In genomic region chr4:54626113-54626512, GRCh38 we compare ENCODE assay signal across 20 cellular contexts. TPM values are rescaled to one million over a fixed set of nuclear protein-coding genes. Genes with fewer than 3 reads are reported as not detected.
DNase-seq lines count a peak whose midpoint lies in the region; ATAC-seq, FAIRE-seq and TF ChIP-seq lines count a peak whose summit lies in the region.
"Had no signal": no experiment of that assay in that cellular context is flagged by ENCODE, and none has a peak within 500 bp of the region (broad histone marks: within the 10 kb centered on the region; RNA-seq: fewer than 3 reads in every experiment).

No MANE protein-coding gene starts in this region.

- intact Hi-C loops in Right ventricle myocardium superior (cut with DNase I) (no loop called here), left cardiac atrium (cut with DNase I) (no loop called here), K562 (cut with micrococcal nuclease) (no loop called here), testis (cut with DNase I; ENCODE audit: low total_unique reads) (no loop called here)

- H2AFZ ChIP-seq in K562 (ENCODE audit: low read depth, low read length): 0 out of 2 replicates have a peak overlapping the region, but pooled peaks have one; percentile 3

- no peaks in the 10 kb centered on the region for H3K79me2 ChIP-seq in K562 (ENCODE audit: control insufficient read depth, insufficient read depth, low read length)

- H3K9me3 ChIP-seq in K562 (replicated peaks; ENCODE audit: control insufficient read depth, insufficient read depth, low read depth, low read length): no peaks in the 10 kb centered on the region
- no peaks in the 10 kb centered on the region for H3K9me3 ChIP-seq in testis
- H3K9me3 ChIP-seq: Peyer's patch had no signal

- no peaks in the 10 kb centered on the region for H3K9me1 ChIP-seq in K562 (ENCODE audit: control insufficient read depth, insufficient read depth, low read length)

- TF ChIP-seq POLR2A in K562 (conservative IDR thresholded peaks at IDR 0.05) (no peak), testis (IDR thresholded peaks at IDR 0.05) (no peak)

- TF ChIP-seq EP300 in K562 (IDR thresholded peaks at IDR 0.05; ENCODE audit: low read length): no peak

- H3K9me3 Mint-ChIP-seq in T-helper 2 cell treated with Interferon-gamma antibody and Interleukin-4, amounts not matched to agents 5 μg/mL and 100 μg/mL, for 36 hours: no peaks in the 10 kb centered on the region

- H3K4me1 ChIP-seq in K562 (replicated peaks in 1 of 2; ENCODE audit: control insufficient read depth in 2 of 2, insufficient read depth in 2 of 2, low read length in 2 of 2): no peaks in the 10 kb centered on the region
- peaks cover 10% of the 10 kb centered on the region for H3K4me1 ChIP-seq in testis
- H3K4me1 ChIP-seq: Peyer's patch had no signal

- no peaks in the 10 kb centered on the region for H4K20me1 ChIP-seq in K562 (replicated peaks; ENCODE audit: control insufficient read depth, insufficient read depth, low read length)

- TF ChIP-seq RAD21 in K562 (CRISPR knock-in tag; conservative IDR thresholded peaks at IDR 0.05 in 1 of 2, IDR thresholded peaks at IDR 0.05 in 1 of 2): no peak

- H3K4me3 ChIP-seq in K562: no peak overlapping the region
- no peak overlapping the region for H3K4me3 ChIP-seq in testis
- H3K4me3 ChIP-seq: GM12878, Peyer's patch had no signal

- no peaks in the 10 kb centered on the region for H3K36me3 Mint-ChIP-seq in T-helper 2 cell treated with Interferon-gamma antibody and Interleukin-4, amounts not matched to agents 5 μg/mL and 100 μg/mL, for 36 hours (ENCODE audit: low read depth)

- H3K9ac ChIP-seq in K562 (ENCODE audit: insufficient read depth in 1 of 2, low read depth in 2 of 2, low read length in 2 of 2): no peak overlapping the region

- H3K27ac Mint-ChIP-seq in T-helper 2 cell treated with Interferon-gamma antibody and Interleukin-4, amounts not matched to agents 5 μg/mL and 100 μg/mL, for 36 hours: no peak overlapping the region

- H3K36me3 ChIP-seq in K562 (ENCODE audit: control insufficient read depth, insufficient read depth, low read length) (no peaks in the 10 kb centered on the region), testis (ENCODE audit: low read depth, missing control alignments) (no peaks in the 10 kb centered on the region)
- H3K36me3 ChIP-seq: Peyer's patch had no signal

- CTCF ChIA-PET in K562 (lab: Yijun Ruan, JAX; ENCODE audit: low intra/inter-chr PET ratio): no interaction called here

- TF ChIP-seq CTCF in K562 (IDR thresholded peaks at IDR 0.05 in 2 of 3, conservative IDR thresholded peaks at IDR 0.05 in 1 of 3; ENCODE audit: insufficient read depth in 2 of 3, low read depth in 1 of 3, low read length in 3 of 3): no peak
- no peak for TF ChIP-seq CTCF in testis (IDR thresholded peaks at IDR 0.05)

- no peaks in the 10 kb centered on the region for H3K27me3 Mint-ChIP-seq in T-helper 2 cell treated with Interferon-gamma antibody and Interleukin-4, amounts not matched to agents 5 μg/mL and 100 μg/mL, for 36 hours (ENCODE audit: low read depth)

- no peak for FAIRE-seq in K562 (lab: Jason Lieb, UNC)
- FAIRE-seq: GM12878, GM19239 had no signal

- in situ Hi-C loops in K562 (cut with MboI): no loop called here

- DNase-seq in Right ventricle myocardium superior (no peak), left cardiac atrium (no peak), K562 (ENCODE audit: extremely low read depth in 1 of 4, low spot score in 3 of 4) (no peak), mucosa of gallbladder (ENCODE audit: low spot score) (peak; percentile 50), testis (peak; percentile 31), DMS 273 (lab: John Stamatoyannopoulos, UW; ENCODE audit: unreplicated experiment) (no peak), NOMO-1 (lab: John Stamatoyannopoulos, UW; ENCODE audit: unreplicated experiment in 2 of 2) (no peak)
- no peak for DNase-seq in T-helper 2 cell treated with Interferon-gamma antibody and Interleukin-4, amounts not matched to agents 5 μg/mL and 100 μg/mL, for 36 hours (ENCODE audit: low spot score)
- DNase-seq: C1 segment of cervical spinal cord, COR-L47, KBM-7, NCI-H1105 treated with DMSO at 0.1 percent for 48 hours, NCI-H187, NCI-H446, Peyer's patch, SHP77 treated with DMSO at 0.1 percent for 48 hours had no signal

- H3K4me3 Mint-ChIP-seq in T-helper 2 cell treated with Interferon-gamma antibody and Interleukin-4, amounts not matched to agents 5 μg/mL and 100 μg/mL, for 36 hours: no peak overlapping the region

- POLR2A ChIA-PET in K562 (lab: Yijun Ruan, JAX): no interaction called here

- no peaks in the 10 kb centered on the region for H3K4me1 Mint-ChIP-seq in T-helper 2 cell treated with Interferon-gamma antibody and Interleukin-4, amounts not matched to agents 5 μg/mL and 100 μg/mL, for 36 hours (ENCODE audit: low read depth)

- peaks cover 8% of the 10 kb centered on the region in 2 experiments; a peak in 1 of 5 replicates for H3K27me3 ChIP-seq in K562 (ENCODE audit: control insufficient read depth in 2 of 2, insufficient read depth in 2 of 2, low read length in 2 of 2)
- no peaks in the 10 kb centered on the region for H3K27me3 ChIP-seq in testis
- H3K27me3 ChIP-seq: Peyer's patch had no signal

- no TSS peak for BruUV-seq in K562 (replicated peaks; lab: Mats Ljungman, UMichigan)

- H3K27ac ChIP-seq in K562 (ENCODE audit: extremely low read depth, low read depth, low read length) (no peak overlapping the region), testis (peak overlapping the region in 1 of 2 donors; percentile 4)
- H3K27ac ChIP-seq: HL-60, Peyer's patch had no signal

- no peak overlapping the region for H3K4me2 ChIP-seq in K562 (ENCODE audit: insufficient read depth, low read length)

- peak; percentile 29 for ATAC-seq in Right ventricle myocardium superior (ENCODE audit: poor library complexity)
- no peak for ATAC-seq in left cardiac atrium
- no peak for ATAC-seq in K562
- ATAC-seq: GM12878 had no signal

- WGBS in K562 (ENCODE audit: insufficient coverage, low coverage, missing lambda C conversion rate): 26% methylated on average over 7 of the region's 7 CpGs
- 38 to 39% methylated on average over 7 of the region's 7 CpGs for WGBS in testis, 2 donors

TF ChIP-seq in K562, 482 proteins besides CTCF, POLR2A, EP300 and RAD21 (continues in another document):
- TF ChIP-seq ATF7 (IDR thresholded peaks at IDR 0.05) (no peak), BMI1 (IDR thresholded peaks at IDR 0.05; ENCODE audit: low read length) (no peak), ZFP30 (CRISPR knock-in tag; IDR thresholded peaks at IDR 0.05; ENCODE audit: borderline replicate concordance) (no peak), ZNF274 (IDR thresholded peaks at IDR 0.05; ENCODE audit: borderline replicate concordance, low read depth, low read length) (no peak), ZNF175 (CRISPR knock-in tag; IDR thresholded peaks at IDR 0.05; ENCODE audit: low read depth) (no peak), KAT7 (CRISPR knock-in tag; IDR thresholded peaks at IDR 0.05; ENCODE audit: borderline replicate concordance) (no peak), ZKSCAN3 (CRISPR knock-in tag; IDR thresholded peaks at IDR 0.05) (no peak), ZNF551 (CRISPR knock-in tag; IDR thresholded peaks at IDR 0.05) (no peak), CTBP1 (IDR thresholded peaks at IDR 0.05; ENCODE audit: borderline replicate concordance) (no peak), IRF1 (CRISPR knock-in tag; IDR thresholded peaks at IDR 0.05; ENCODE audit: borderline replicate concordance) (no peak), PPARD (CRISPR knock-in tag; IDR thresholded peaks at IDR 0.05) (no peak), ATF2 (CRISPR knock-in tag; IDR thresholded peaks at IDR 0.05) (no peak)

RNA-seq across cellular contexts. Expression of gene KIT, which starts 31.6 kb away (rescaled TPM):
- total RNA-seq in Right ventricle myocardium superior: 1.6 TPM
- 1 to 10 TPM; 2.3 to 3.4 TPM for total RNA-seq in left cardiac atrium
- 7.9 and 10.6 TPM in 2 replicates for total RNA-seq in K562 (2011; cell fraction: chromatin; rRNA removed; ENCODE audit: low replicate concordance)
- 3.7 and 6.7 TPM in 2 replicates for total RNA-seq in K562 (2011; cell fraction: nucleolus; rRNA removed)
- total RNA-seq in K562 (2011; cell fraction: nucleoplasm; rRNA removed): 6.2 and 12.4 TPM in 2 replicates
- total RNA-seq in K562 (2014; rRNA removed): 0.33 and 0.54 TPM in 2 replicates
- 0.41 and 0.55 TPM in 2 replicates for total RNA-seq in K562 (2014; rRNA removed; fragmentation: Illumina TruSeq; extraction: Trizol)
- total RNA-seq in K562 (2015; rRNA removed; fragmentation: Illumina TruSeq; extraction: Trizol): 1.8 and 2.0 TPM in 2 replicates
- 1.00 and 1.1 TPM in 2 replicates for total RNA-seq in K562 (2021)
- polyA plus RNA-seq in K562 (2011; rRNA removed): 1.6 and 5.6 TPM in 2 replicates
- polyA plus RNA-seq in K562 (2011; cell fraction: cytosol; rRNA removed): 0.96 and 1.7 TPM in 2 replicates
- polyA plus RNA-seq in K562 (2011; cell fraction: nucleus; rRNA removed): 2.5 and 3.6 TPM in 2 replicates
- polyA plus RNA-seq in K562 (2012): 1.6 and 2.6 TPM in 2 replicates
- polyA plus RNA-seq in K562 (2014; fragmentation: Illumina TruSeq; extraction: Trizol): 0.48 and 0.64 TPM in 2 replicates
- polyA plus RNA-seq in K562 (2014; fragmentation: Nextera tagmentation; extraction: Ambion mirVana): under 1 TPM; 0.27 to 0.57 TPM
- polyA plus RNA-seq in K562 (2014; rRNA removed): 0.38 and 0.92 TPM in 2 replicates
- polyA minus RNA-seq in K562 (2011; rRNA and poly(A)+ RNA removed): 5.3 and 11.8 TPM in 2 replicates
- 1.2 and 3.3 TPM in 2 replicates for polyA minus RNA-seq in K562 (2011; cell fraction: cytosol; rRNA and poly(A)+ RNA removed)
- polyA minus RNA-seq in K562 (2011; cell fraction: nucleus; rRNA and poly(A)+ RNA removed): 3.2 and 3.4 TPM in 2 replicates
- 24.4 TPM for total RNA-seq in mucosa of gallbladder
- 10 to 100 TPM; 10.6 to 15.2 TPM for total RNA-seq in testis
- 10.7 TPM for polyA plus RNA-seq in testis (ENCODE audit: insufficient read depth, low read depth, low replicate concordance)
- total RNA-seq: G401, GM12878 had no signal

Comparison
In these comparisons a context has a peak if more than half of its experiments do, and no peak if none do; other contexts are left out.
1. DNase-seq: peak in mucosa of gallbladder (single experiment) and testis (single experiment); none in Right ventricle myocardium superior (single experiment), left cardiac atrium (single experiment), K562 (0 of 4), T-helper 2 cell treated with Interferon-gamma antibody and Interleukin-4, amounts not matched to agents 5 μg/mL and 100 μg/mL, for 36 hours (single experiment), DMS 273 (single experiment) and NOMO-1 (0 of 2).